9 cellular contexts compared by ENCODE assay signal in the genomic region with DNA sequence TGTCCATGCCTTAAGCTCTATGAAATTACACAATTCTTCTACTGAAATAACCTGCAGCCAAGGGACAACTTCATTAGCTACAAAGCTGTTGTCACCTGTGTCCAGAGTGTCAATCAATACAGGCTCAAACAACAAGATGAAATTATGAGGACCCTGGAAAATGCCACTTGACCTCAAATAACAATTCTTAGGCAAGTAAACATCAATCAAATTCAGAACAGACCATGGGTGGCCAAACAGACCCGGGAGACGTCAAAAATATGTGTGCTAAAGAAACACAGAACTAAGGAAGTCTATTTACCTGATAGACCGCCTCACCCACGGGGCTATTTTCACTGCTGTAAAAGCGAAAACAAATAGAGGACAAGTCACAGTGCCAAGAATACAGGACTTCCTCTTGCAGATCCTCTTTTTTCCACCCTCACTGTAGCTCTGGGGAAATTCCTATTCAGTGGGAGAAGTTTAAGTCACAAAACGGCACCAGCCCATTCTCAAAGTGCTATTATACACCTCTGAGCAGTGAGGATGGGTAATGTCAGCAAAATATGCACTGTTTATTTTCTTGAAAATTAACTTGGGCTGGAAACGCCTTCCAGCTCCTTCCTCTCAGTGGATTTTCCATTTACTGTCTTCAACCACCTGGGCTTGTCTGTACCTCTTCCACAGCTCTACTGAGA. TPM values are rescaled to one million over a fixed set of nuclear protein-coding genes. Genes with fewer than 3 reads are reported as not detected.
A peak's percentile ranks its signal among the peaks of the same experiment; 100 is the strongest.
DNase-seq lines count a peak whose midpoint lies in the region; ATAC-seq and TF ChIP-seq lines count a peak whose summit lies in the region.
"Had no signal": no experiment of that assay in that cellular context is flagged by ENCODE, and none has a peak within 500 bp of the region (broad histone marks: within the 10 kb centered on the region; RNA-seq: fewer than 3 reads in every experiment).

No MANE protein-coding gene starts in this region.

- no peaks in the 10 kb centered on the region for H3K9me3 Mint-ChIP-seq in activated naive CD4-positive, alpha-beta T cell treated with anti-CD3 and anti-CD28 coated beads, Interleukin-2, amount 50 U/mL, for 72 hours

- H3K27ac Mint-ChIP-seq in activated naive CD4-positive, alpha-beta T cell treated with anti-CD3 and anti-CD28 coated beads, Interleukin-2, amount 50 U/mL, for 72 hours = peak overlapping the region; percentile 53 to 88

- H3K27ac ChIP-seq in AG04450 (ENCODE audit: low read depth, low read length) (no peak overlapping the region), left lung (peak overlapping the region; percentile 93), aorta (ENCODE audit: low read depth in 1 of 2, low read length in 2 of 2) (no peak overlapping the region)
- H3K27ac ChIP-seq: cardiac muscle cell had no signal

- intact Hi-C loops in left lung (cut with DNase I) = no loop called here
- intact Hi-C loops in aorta (cut with DNase I) = loop anchor here in 1 of 2 donors (10.0 kb wide), 1 partner anchor 49 kb away; no protein-coding TSS in a partner anchor

- H3K4me3 ChIP-seq in AG04450 (ENCODE audit: low read depth, low read length) = peak overlapping the region; percentile 90
- peak overlapping the region; percentile 21; the same call in 1 of the 2 replicates for H3K4me3 ChIP-seq in HFF-Myc (replicated peaks; ENCODE audit: low read depth, low read length)
- H3K4me3 ChIP-seq in left lung = peak overlapping the region in 1 of 2 donors; percentile 71
- peak overlapping the region in 1 of 2 donors; percentile 32 for H3K4me3 ChIP-seq in aorta (ENCODE audit: low read length in 2 of 2)
- H3K4me3 ChIP-seq: cardiac muscle cell had no signal

- H3K36me3 Mint-ChIP-seq in activated naive CD4-positive, alpha-beta T cell treated with anti-CD3 and anti-CD28 coated beads, Interleukin-2, amount 50 U/mL, for 72 hours = peaks cover 16 to 26% of the 10 kb centered on the region in 2 donors

- no peak for ATAC-seq in activated naive CD4-positive, alpha-beta T cell treated with anti-CD3 and anti-CD28 coated beads, Interleukin-2, amount 50 U/mL, for 72 hours
- peak; percentile 46 for ATAC-seq in left lung
- ATAC-seq in aorta (ENCODE audit: low FRiP score) = no peak
- ATAC-seq in GM21390 (IDR thresholded peaks at IDR 0.05; ENCODE audit: unreplicated experiment) = no peak

- POLR2A ChIA-PET in AG04450 (lab: Yijun Ruan, JAX) = interaction anchor here (0.6 kb wide), 1 partner anchor 38 kb away, joined by 3 read pairs; no protein-coding TSS in a partner anchor

- H3K4me1 ChIP-seq in left lung = peaks cover 10 to 80% of the 10 kb centered on the region in 2 donors
- H3K4me1 ChIP-seq in aorta (ENCODE audit: control insufficient read depth in 1 of 2, insufficient read depth in 2 of 2, low read length in 2 of 2) = peaks cover 0 to 10% of the 10 kb centered on the region in 2 donors

- H3K27me3 ChIP-seq in AG04450 (ENCODE audit: control insufficient read depth, insufficient read depth, low read length) (no peaks in the 10 kb centered on the region), left lung (peaks cover 0 to 20% of the 10 kb centered on the region in 2 donors), aorta (ENCODE audit: control insufficient read depth in 1 of 2, insufficient read depth in 2 of 2, low read length in 1 of 2) (no peaks in the 10 kb centered on the region)
- H3K27me3 ChIP-seq: cardiac muscle cell had no signal

- no peak for DNase-seq in AG04450 (ENCODE audit: low read depth, low spot score)
- DNase-seq in HFF-Myc (ENCODE audit: extremely low read depth, low read depth) = no peak
- DNase-seq in activated naive CD4-positive, alpha-beta T cell treated with anti-CD3 and anti-CD28 coated beads, Interleukin-2, amount 50 U/mL, for 72 hours (ENCODE audit: low spot score in 2 of 2) = no peak
- DNase-seq in left lung = no peak
- peak; percentile 5 to 52 for DNase-seq in aorta
- DNase-seq in NCI-H1436 treated with DMSO at 0.1 percent for 48 hours (lab: John Stamatoyannopoulos, UW) = no peak
- no peak for DNase-seq in cortex of kidney (lab: John Stamatoyannopoulos, UW)

- CTCF ChIA-PET in AG04450 (lab: Charles Lee) = interaction anchor here (1.3 to 1.7 kb wide), 3 partner anchors 57 to 178 kb away, joined by 3 to 7 read pairs (median 3); no protein-coding TSS in a partner anchor

- no peaks in the 10 kb centered on the region; the same call in 1 of the 2 replicates for H3K9me3 ChIP-seq in AG04450 (ENCODE audit: control insufficient read depth, insufficient read depth, low read length)
- H3K9me3 ChIP-seq in left lung = no peaks in the 10 kb centered on the region
- no peaks in the 10 kb centered on the region for H3K9me3 ChIP-seq in aorta (ENCODE audit: control insufficient read depth, low read length)

- TF ChIP-seq CTCF in AG04450 (IDR thresholded peaks at IDR 0.05; ENCODE audit: low read depth, low read length) (no peak), HFF-Myc (IDR thresholded peaks at IDR 0.05; ENCODE audit: low read depth, low read length, missing control alignments) (no peak), left lung (IDR thresholded peaks at IDR 0.05) (no peak)

- peaks cover 0 to 12% of the 10 kb centered on the region in 2 donors for H3K36me3 ChIP-seq in left lung
- no peaks in the 10 kb centered on the region for H3K36me3 ChIP-seq in aorta (ENCODE audit: control insufficient read depth in 1 of 2, insufficient read depth in 2 of 2, low read length in 1 of 2)
- H3K36me3 ChIP-seq: cardiac muscle cell had no signal

- WGBS in aorta, 2 donors = 10 to 11% methylated on average over 7 of the region's 7 CpGs

RNA-seq across cellular contexts. Expression of a gene that starts 2.7 kb away (rescaled TPM):
- polyA plus RNA-seq in AG04450 (2011; rRNA removed) = 190 and 217 TPM in 2 replicates
- polyA minus RNA-seq in AG04450 (2011; rRNA and poly(A)+ RNA removed) = 165 and 233 TPM in 2 replicates
- 100 to 1,000 TPM in 1 of 2 donors, 10 to 100 TPM in 1; 91.0 to 112 TPM for total RNA-seq in activated naive CD4-positive, alpha-beta T cell treated with anti-CD3 and anti-CD28 coated beads, Interleukin-2, amount 50 U/mL, for 72 hours
- total RNA-seq in left lung = 100 to 1,000 TPM; 125 to 277 TPM
- total RNA-seq in aorta = 100 to 1,000 TPM; 145 to 157 TPM
- 100 to 1,000 TPM in 1 of 2 donors, 10 to 100 TPM in 1; 83.1 to 137 TPM for polyA plus RNA-seq in aorta

Comparison
In these comparisons a context has a peak if more than half of its experiments do, and no peak if none do; other contexts are left out.
1. DNase-seq: peak in aorta (2 of 2); none in AG04450 (single experiment), HFF-Myc (single experiment), activated naive CD4-positive, alpha-beta T cell treated with anti-CD3 and anti-CD28 coated beads, Interleukin-2, amount 50 U/mL, for 72 hours (0 of 2), left lung (0 of 2), NCI-H1436 treated with DMSO at 0.1 percent for 48 hours (single experiment) and cortex of kidney (single experiment).
2. H3K27ac ChIP-seq: peak in left lung (2 of 2); none in AG04450 (single experiment) and aorta (0 of 2).